9 cellular contexts compared by ENCODE assay signal in genomic region chr16:85171004-85171808, GRCh38. TPM values are rescaled to one million over a fixed set of nuclear protein-coding genes. Genes with fewer than 3 reads are reported as not detected.
A peak's percentile ranks its signal among the peaks of the same experiment; 100 is the strongest.
DNase-seq lines count a peak whose midpoint lies in the region; ATAC-seq and TF ChIP-seq lines count a peak whose summit lies in the region.
"Had no signal": no experiment of that assay in that cellular context is flagged by ENCODE, and none has a peak within 500 bp of the region (broad histone marks: within the 10 kb centered on the region; RNA-seq: fewer than 3 reads in every experiment).

No MANE protein-coding gene starts in this region.

- peaks cover 31% of the 10 kb centered on the region for H3F3A ChIP-seq in smooth muscle cell (ENCODE audit: low read depth)

- H3K27ac ChIP-seq in adrenal gland, result peak overlapping the region in 3 of 5 donors; percentile 70 to 89 (median 84)
- peak overlapping the region in 1 of 2 donors; percentile 29 for H3K27ac ChIP-seq in left lung
- H3K27ac ChIP-seq in smooth muscle cell (ENCODE audit: low read depth), result no peak overlapping the region

- no peaks in the 10 kb centered on the region for H3K27me3 ChIP-seq in HAP-1 (ENCODE audit: low read depth)
- H3K27me3 ChIP-seq in adrenal gland, result no peaks in the 10 kb centered on the region
- H3K27me3 ChIP-seq in left lung, result peaks cover 0 to 66% of the 10 kb centered on the region in 2 donors
- no peaks in the 10 kb centered on the region for H3K27me3 ChIP-seq in smooth muscle cell (ENCODE audit: low read depth)

- H3K79me2 ChIP-seq in smooth muscle cell (ENCODE audit: low read depth), result peaks cover 35% of the 10 kb centered on the region

- TF ChIP-seq CTCF in adrenal gland (IDR thresholded peaks at IDR 0.05) (no peak), left lung (IDR thresholded peaks at IDR 0.05) (no peak), smooth muscle cell (IDR thresholded peaks at IDR 0.05; ENCODE audit: borderline replicate concordance, insufficient read depth, poor library complexity, severe bottlenecking) (no peak)

- H3K4me1 ChIP-seq in HAP-1 (peaks cover 46% of the 10 kb centered on the region), adrenal gland (replicated peaks in 1 of 2) (peaks cover 57 to 77% of the 10 kb centered on the region in 2 donors), left lung (peaks cover 10 to 73% of the 10 kb centered on the region in 2 donors), smooth muscle cell (ENCODE audit: low read depth) (peaks cover 36% of the 10 kb centered on the region)

- ATAC-seq in left lung, result no peak
- no peak for ATAC-seq in GM18909 (IDR thresholded peaks at IDR 0.05; ENCODE audit: poor library complexity, unreplicated experiment)
- no peak for ATAC-seq in GM21447 (IDR thresholded peaks at IDR 0.05; ENCODE audit: unreplicated experiment)

- intact Hi-C loops in adrenal gland (cut with DNase I) (loop anchor here in 1 of 2 donors (10.0 kb wide), 1 partner anchor 64 kb away; no protein-coding TSS in a partner anchor), left lung (cut with DNase I) (no loop called here)

- no peak for TF ChIP-seq POLR2A in adrenal gland (IDR thresholded peaks at IDR 0.05)

- no peak overlapping the region for H3K9ac ChIP-seq in smooth muscle cell (ENCODE audit: low read depth)

- WGBS in adrenal gland, 4 donors, result 75 to 90% (median 88%) methylated on average over 21 to 48 of the region's 48 CpGs
- WGBS in smooth muscle cell (ENCODE audit: low lambda C conversion rate), result 91% methylated on average over 48 of the region's 48 CpGs

- no peak overlapping the region for H2AFZ ChIP-seq in smooth muscle cell (ENCODE audit: low read depth)

- peak overlapping the region; percentile 88 for H3K4me2 ChIP-seq in smooth muscle cell

- H3K9me3 ChIP-seq in HAP-1 (no peaks in the 10 kb centered on the region), adrenal gland (replicated peaks in 1 of 3) (no peaks in the 10 kb centered on the region), left lung (no peaks in the 10 kb centered on the region), smooth muscle cell (replicated peaks; ENCODE audit: low read depth) (no peaks in the 10 kb centered on the region)

- DNase-seq in HAP-1 (ENCODE audit: low spot score in 2 of 2), result no peak
- DNase-seq in adrenal gland, result no peak
- no peak for DNase-seq in left lung
- no peak for DNase-seq in smooth muscle cell (lab: John Stamatoyannopoulos, UW; ENCODE audit: unreplicated experiment)
- no peak for DNase-seq in NCI-H82 (lab: John Stamatoyannopoulos, UW)
- DNase-seq: activated CD4-positive, alpha-beta T cell treated with anti-CD3 and anti-CD28 coated beads, Interleukin-2, amount 50 U/mL, for 48 hours; stimulated activated CD4-positive, alpha-beta T cell treated with anti-CD3 and anti-CD28 coated beads, Interleukin-12 subunit alpha, Interleukin-12 subunit beta, amount 100 ng/mL, for 4 hours had no signal

- in situ Hi-C loops in HAP-1 (cut with MboI; ENCODE audit: low sequenced_read_pairs), result no loop called here

- peaks cover 14% of the 10 kb centered on the region for H4K20me1 ChIP-seq in smooth muscle cell (ENCODE audit: low read depth)

- H3K4me3 ChIP-seq in HAP-1 (peak overlapping the region; percentile 38), adrenal gland (peak overlapping the region in 1 of 4 donors; percentile 42), left lung (peak overlapping the region; percentile 22 to 37), smooth muscle cell (peak overlapping the region; percentile 43)

- peaks cover 10% of the 10 kb centered on the region for H3K36me3 ChIP-seq in HAP-1 (replicated peaks)
- H3K36me3 ChIP-seq in adrenal gland (replicated peaks in 1 of 2), result no peaks in the 10 kb centered on the region
- no peaks in the 10 kb centered on the region for H3K36me3 ChIP-seq in left lung
- H3K36me3 ChIP-seq in smooth muscle cell (ENCODE audit: low read depth), result no peaks in the 10 kb centered on the region

RNA-seq across cellular contexts. Expression of gene CIBAR2, which starts 58.9 kb away (rescaled TPM):
- 1 to 10 TPM in 1 of 8 donors, under 1 TPM in 3, not detected in 4; 0.30 to 1.2 (median 0.47) TPM for total RNA-seq in adrenal gland
- 1 to 10 TPM in 2 of 3 donors, under 1 TPM in 1; 0.91 to 2.6 (median 1.7) TPM for polyA plus RNA-seq in adrenal gland
- total RNA-seq in left lung, result 1 to 10 TPM in 1 of 2 donors, under 1 TPM in 1; 0.29 to 9.6 TPM
- total RNA-seq in smooth muscle cell, result not detected in 2 replicates
- polyA plus RNA-seq in smooth muscle cell, result not detected in 2 replicates
